ENCODE assay signal across 15 cellular contexts in the genomic region with DNA sequence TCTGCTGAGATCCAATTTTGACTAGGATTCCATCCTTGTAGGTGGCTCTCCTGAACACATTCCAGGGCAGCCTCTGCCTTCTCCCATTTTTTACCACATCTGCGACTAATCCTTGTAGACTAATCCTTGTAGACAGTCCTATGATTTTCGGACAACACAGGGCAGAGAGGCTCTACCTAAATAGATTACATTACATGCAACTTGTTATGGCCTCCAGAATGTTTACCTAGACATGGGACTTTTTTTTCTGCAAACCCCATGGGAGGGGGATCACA.
DNase-seq lines count a peak whose midpoint lies in the region; ATAC-seq, FAIRE-seq and TF ChIP-seq lines count a peak whose summit lies in the region.
"Had no signal": no experiment of that assay in that cellular context is flagged by ENCODE, and none has a peak within 500 bp of the region (broad histone marks: within the 10 kb centered on the region; RNA-seq: fewer than 3 reads in every experiment).

No MANE protein-coding gene starts in this region.

- no peak overlapping the region for H3K18ac ChIP-seq in IMR-90 (ENCODE audit: low read depth, low read length)

- H2AK9ac ChIP-seq in IMR-90 (replicated peaks; ENCODE audit: low read depth, low read length, poor library complexity): no peak overlapping the region

- CTCF ChIA-PET in IMR-90 (lab: Yijun Ruan, JAX): interaction anchor here (0.8 to 1.2 kb wide), 3 partner anchors 14 to 22 kb away, joined by 3 read pairs; no protein-coding TSS in a partner anchor
- CTCF ChIA-PET in GM12878 (lab: Yijun Ruan, JAX): interaction anchor here (0.9 kb wide), 1 partner anchor 179 kb away, joined by 3 read pairs; no protein-coding TSS in a partner anchor

- H2BK120ac ChIP-seq in IMR-90 (ENCODE audit: low read depth, low read length): no peak overlapping the region

- no peak for FAIRE-seq in GM12878 (lab: Jason Lieb, UNC)
- FAIRE-seq: GM18507 had no signal

- H4K91ac ChIP-seq in IMR-90 (ENCODE audit: insufficient read depth, low read depth, low read length): no peak overlapping the region

- H2BK5ac ChIP-seq in IMR-90 (ENCODE audit: low read depth, low read length, poor library complexity, severe bottlenecking): no peak overlapping the region

- H2AK5ac ChIP-seq in IMR-90 (ENCODE audit: low read depth, low read length): no peak overlapping the region

- POLR2A ChIA-PET in IMR-90 (lab: Charles Lee; ENCODE audit: unreplicated experiment): no interaction called here
- POLR2A ChIA-PET in GM12878 (lab: Charles Lee): no interaction called here

- H3K79me1 ChIP-seq in IMR-90 (ENCODE audit: low read depth in 1 of 2, low read length in 2 of 2): no peaks in the 10 kb centered on the region

- H4K5ac ChIP-seq in IMR-90 (ENCODE audit: low read depth, low read length): no peak overlapping the region

- intact Hi-C loops in IMR-90 (cut with micrococcal nuclease) (no loop called here), GM12878 (cut with micrococcal nuclease; ENCODE audit: unreplicated experiment) (loop anchor here (10.0 kb wide), 1 partner anchor 872 kb away; no protein-coding TSS in a partner anchor), right lobe of liver (cut with DNase I) (no loop called here)

- H2BK20ac ChIP-seq in IMR-90 (ENCODE audit: low read depth, low read length): no peak overlapping the region

- H3K79me2 ChIP-seq in OCI-LY1 (ENCODE audit: insufficient read depth, low read length): no peaks in the 10 kb centered on the region
- H3K79me2 ChIP-seq in GM12878 (ENCODE audit: control insufficient read depth, insufficient read depth, low read length): no peaks in the 10 kb centered on the region

- H3K4me2 ChIP-seq in IMR-90 (ENCODE audit: low read depth, low read length) (no peak overlapping the region), OCI-LY1 (ENCODE audit: low read length) (peak overlapping the region; percentile 57; the same call in 1 of the 2 replicates), GM12878 (ENCODE audit: control insufficient read depth, insufficient read depth) (peak overlapping the region; percentile 62; the same call in 1 of the 2 replicates)
- H3K4me2 ChIP-seq: BLaER1 treated with 17β-estradiol and CSF1 and Interleukin-3, amounts not matched to agents 10 nM and 100 nM had no signal

- H2AFZ ChIP-seq in IMR-90 (replicated peaks; ENCODE audit: low read length, poor library complexity) (no peak overlapping the region), OCI-LY1 (ENCODE audit: low read length) (no peak overlapping the region), GM12878 (ENCODE audit: control insufficient read depth, low read depth, low read length) (no peak overlapping the region; the same call in 1 of the 2 replicates)

- H3K9me3 ChIP-seq in IMR-90 (ENCODE audit: control insufficient read depth, insufficient read depth, low read length) (no peaks in the 10 kb centered on the region), OCI-LY1 (ENCODE audit: low read length) (no peaks in the 10 kb centered on the region), GM12878 (replicated peaks; ENCODE audit: control insufficient read depth, insufficient read depth, low read length) (no peaks in the 10 kb centered on the region), right lobe of liver (no peaks in the 10 kb centered on the region)
- H3K9me3 ChIP-seq: BLaER1 treated with 17β-estradiol and CSF1 and Interleukin-3, amounts not matched to agents 10 nM and 100 nM had no signal

- peaks cover 6% of the 10 kb centered on the region; the same call in 1 of the 2 replicates for H3K27me3 ChIP-seq in IMR-90 (ENCODE audit: control insufficient read depth, insufficient read depth, low read length)
- no peaks in the 10 kb centered on the region for H3K27me3 ChIP-seq in OCI-LY1 (ENCODE audit: insufficient read depth, low read length)
- 0 out of 4 replicates have a peak, but pooled peaks cover 0 to 1% of the 10 kb centered on the region in 2 experiments for H3K27me3 ChIP-seq in GM12878 (replicated peaks in 1 of 2; ENCODE audit: control insufficient read depth in 2 of 2, insufficient read depth in 2 of 2, low read length in 1 of 2)
- H3K27me3 ChIP-seq in right lobe of liver: no peaks in the 10 kb centered on the region
- H3K27me3 ChIP-seq: BLaER1 treated with 17β-estradiol and CSF1 and Interleukin-3, amounts not matched to agents 10 nM and 100 nM had no signal

- H3K4me3 ChIP-seq in IMR-90 (ENCODE audit: insufficient read depth, low read depth, low read length) (no peak overlapping the region), OCI-LY1 (ENCODE audit: low read depth, low read length, poor library complexity, severe bottlenecking) (no peak overlapping the region), GM12878 (no peak overlapping the region), right lobe of liver (no peak overlapping the region)
- H3K4me3 ChIP-seq: BLaER1 treated with 17β-estradiol and CSF1 and Interleukin-3, amounts not matched to agents 10 nM and 100 nM had no signal

- H3K56ac ChIP-seq in IMR-90 (ENCODE audit: extremely low read depth, insufficient read depth, low read length): no peak overlapping the region

- no peaks in the 10 kb centered on the region for H3K9me2 ChIP-seq in OCI-LY1 (ENCODE audit: low read depth, low read length)

- no peak for ATAC-seq in IMR-90 (ENCODE audit: low read depth)
- ATAC-seq in GM12878: no peak
- ATAC-seq in right lobe of liver: no peak
- ATAC-seq: CD8-positive, alpha-beta T cell; HCT116 had no signal

- H2BK15ac ChIP-seq in IMR-90 (ENCODE audit: low read depth, low read length): peak overlapping the region; percentile 33; the same call in 1 of the 3 replicates

- SMC1A ChIA-PET in GM12878 (lab: Charles Lee; ENCODE audit: uncharacterized antibody, unreplicated experiment): no interaction called here

- H3K27ac ChIP-seq in IMR-90 (ENCODE audit: insufficient read depth, low read length) (no peak overlapping the region), OCI-LY1 (ENCODE audit: low read depth, low read length, poor library complexity, severe bottlenecking) (peak overlapping the region; percentile 98), GM12878 (ENCODE audit: control insufficient read depth, insufficient read depth) (no peak overlapping the region), right lobe of liver (no peak overlapping the region)
- H3K27ac ChIP-seq: BLaER1 treated with 17β-estradiol and CSF1 and Interleukin-3, amounts not matched to agents 10 nM and 100 nM; HL-60 had no signal

- no CpG with 5 or more reads among the region's 2 CpGs for WGBS in IMR-90 (ENCODE audit: extremely low coverage in 2 of 2, insufficient read length in 1 of 2), 2 experiments
- WGBS in GM12878 (ENCODE audit: insufficient coverage, insufficient replicate concordance, low lambda C conversion rate, missing lambda C conversion rate): 61% methylated on average over 2 of the region's 2 CpGs
- 86% methylated on average over 2 of the region's 2 CpGs for WGBS in right lobe of liver (ENCODE audit: insufficient coverage, low coverage, low lambda C conversion rate, missing lambda C conversion rate)

- H3K14ac ChIP-seq in IMR-90 (replicated peaks; ENCODE audit: low read depth, low read length): 0 out of 2 replicates have a peak overlapping the region, but pooled peaks have one; percentile 24

- no peak for TF ChIP-seq RAD21 in IMR-90 (IDR thresholded peaks at IDR 0.05; ENCODE audit: low read length)
- TF ChIP-seq RAD21 in GM12878 (IDR thresholded peaks at IDR 0.05; ENCODE audit: insufficient read depth, low read depth, low read length): no peak

- H4K8ac ChIP-seq in IMR-90 (ENCODE audit: low read depth in 2 of 2, low read length in 2 of 2): no peak overlapping the region

- H3K4ac ChIP-seq in IMR-90 (ENCODE audit: low read depth, low read length): no peak overlapping the region

- no peak for TF ChIP-seq POLR2A in IMR-90 (IDR thresholded peaks at IDR 0.05; ENCODE audit: low read depth, low read length)
- TF ChIP-seq POLR2A in GM12878 (IDR thresholded peaks at IDR 0.05; ENCODE audit: low read depth, low read length): no peak
- TF ChIP-seq POLR2A in right lobe of liver (IDR thresholded peaks at IDR 0.05): no peak

- TF ChIP-seq CTCF in IMR-90 (conservative IDR thresholded peaks at IDR 0.05; ENCODE audit: low read depth, low read length): no peak
- no peak for TF ChIP-seq CTCF in OCI-LY1 (IDR thresholded peaks at IDR 0.05; ENCODE audit: low read length)
- TF ChIP-seq CTCF in GM12878 (IDR thresholded peaks at IDR 0.05 in 2 of 3, conservative IDR thresholded peaks at IDR 0.05 in 1 of 3; ENCODE audit: control insufficient read depth in 2 of 3, extremely low read depth in 1 of 3, insufficient read depth in 1 of 3, low read depth in 3 of 3, low read length in 3 of 3): no peak
- no peak for TF ChIP-seq CTCF in right lobe of liver (IDR thresholded peaks at IDR 0.05)

- no peaks in the 10 kb centered on the region for H3K9me1 ChIP-seq in IMR-90 (ENCODE audit: insufficient read depth, low read length)

- H4K20me1 ChIP-seq in IMR-90 (ENCODE audit: insufficient read depth, low read length) (no peaks in the 10 kb centered on the region), OCI-LY1 (ENCODE audit: insufficient read depth, low read length) (no peaks in the 10 kb centered on the region), GM12878 (ENCODE audit: control insufficient read depth, insufficient read depth) (no peaks in the 10 kb centered on the region)
- H4K20me1 ChIP-seq: BLaER1 treated with 17β-estradiol and CSF1 and Interleukin-3, amounts not matched to agents 10 nM and 100 nM had no signal

- in situ Hi-C loops in IMR-90 (cut with MboI; ENCODE audit: low sequenced_read_pairs): loop anchor here (10.0 kb wide), 4 partner anchors 562 to 1302 kb away; no protein-coding TSS in a partner anchor
- in situ Hi-C loops in GM12878 (cut with MboI): loop anchor here (10.0 kb wide), 1 partner anchor 872 kb away; no protein-coding TSS in a partner anchor

- TF ChIP-seq EP300 in GM12878 (IDR thresholded peaks at IDR 0.05; ENCODE audit: borderline replicate concordance in 1 of 2, control insufficient read depth in 1 of 2, low read depth in 2 of 2, low read length in 2 of 2): no peak

- H3K4me1 ChIP-seq in IMR-90 (ENCODE audit: control insufficient read depth, insufficient read depth, low read length) (peaks cover 4% of the 10 kb centered on the region; the same call in 1 of the 2 replicates), OCI-LY1 (ENCODE audit: insufficient read depth, low read length, severe bottlenecking) (peaks cover 97% of the 10 kb centered on the region), GM12878 (ENCODE audit: control insufficient read depth, insufficient read depth, low read length) (peaks cover 42% of the 10 kb centered on the region), right lobe of liver (no peaks in the 10 kb centered on the region)

- BruUV-seq in IMR-90 (replicated peaks; lab: Mats Ljungman, UMichigan) (no TSS peak), GM12878 (replicated peaks; lab: Mats Ljungman, UMichigan) (no TSS peak)

- no peak for DNase-seq in IMR-90
- no peak for DNase-seq in GM12878 (ENCODE audit: low read depth, low spot score)
- no peak for DNase-seq in right lobe of liver
- DNase-seq in NCI-H446 treated with DMSO at 0.1 percent for 48 hours (lab: John Stamatoyannopoulos, UW): no peak
- DNase-seq in NOMO-1 treated with DMSO at 0.1 percent for 48 hours (lab: John Stamatoyannopoulos, UW; ENCODE audit: unreplicated experiment): no peak
- DNase-seq: Calu3; CD8-positive, alpha-beta T cell; GOT3; H7; HFFc6 had no signal

- RAD21 ChIA-PET in GM12878 (lab: Charles Lee; ENCODE audit: unreplicated experiment): no interaction called here

- H3K36me3 ChIP-seq in IMR-90 (ENCODE audit: control insufficient read depth, insufficient read depth, low read length) (no peaks in the 10 kb centered on the region), OCI-LY1 (ENCODE audit: insufficient read depth, low read length) (no peaks in the 10 kb centered on the region), GM12878 (ENCODE audit: control insufficient read depth in 2 of 2, insufficient read depth in 2 of 2, low read length in 1 of 2) (no peaks in the 10 kb centered on the region), right lobe of liver (no peaks in the 10 kb centered on the region)
- H3K36me3 ChIP-seq: BLaER1 treated with 17β-estradiol and CSF1 and Interleukin-3, amounts not matched to agents 10 nM and 100 nM had no signal

- dilution Hi-C loops in IMR-90 (cut with HindIII; ENCODE audit: low sequenced_read_pairs, unreplicated experiment): no loop called here

- H3K9ac ChIP-seq in IMR-90 (ENCODE audit: low read depth, low read length) (no peak overlapping the region), OCI-LY1 (ENCODE audit: low read length) (peak overlapping the region; percentile 61), GM12878 (ENCODE audit: control insufficient read depth, insufficient read depth, low read length) (no peak overlapping the region)
- H3K9ac ChIP-seq: BLaER1 treated with 17β-estradiol and CSF1 and Interleukin-3, amounts not matched to agents 10 nM and 100 nM had no signal

- no peaks in the 10 kb centered on the region for H3F3A ChIP-seq in OCI-LY1 (ENCODE audit: insufficient read depth, low read length)

- H3K23ac ChIP-seq in IMR-90 (ENCODE audit: low read depth, low read length): no peak overlapping the region
